Comparison of ENCODE assay signal across 14 cellular contexts in genomic region chr17:3885970-3886369, GRCh38. TPM values are rescaled to one million over a fixed set of nuclear protein-coding genes. Genes with fewer than 3 reads are reported as not detected.
A peak's percentile ranks its signal among the peaks of the same experiment; 100 is the strongest.
DNase-seq lines count a peak whose midpoint lies in the region; FAIRE-seq and TF ChIP-seq lines count a peak whose summit lies in the region.
"Had no signal": no experiment of that assay in that cellular context is flagged by ENCODE, and none has a peak within 500 bp of the region (broad histone marks: within the 10 kb centered on the region; RNA-seq: fewer than 3 reads in every experiment).

No MANE protein-coding gene starts in this region.

- H3K4me3 ChIP-seq in H1 (ENCODE audit: extremely low read depth in 1 of 4, insufficient read depth in 2 of 4, low read depth in 3 of 4, low read length in 4 of 4): no peak overlapping the region
- no peak overlapping the region for H3K4me3 ChIP-seq in neuronal stem cell (ENCODE audit: low read length in 2 of 2)
- no peak overlapping the region for H3K4me3 ChIP-seq in colonic mucosa
- H3K4me3 ChIP-seq: breast epithelium, gastroesophageal sphincter, mucosa of descending colon had no signal

- H2BK12ac ChIP-seq in H1 (ENCODE audit: low read depth, low read length): no peak overlapping the region
- no peak overlapping the region for H2BK12ac ChIP-seq in neuronal stem cell (ENCODE audit: low read length)

- no peak overlapping the region for H3K9ac ChIP-seq in H1 (replicated peaks in 1 of 4; ENCODE audit: extremely low read depth in 1 of 4, low read depth in 3 of 4, low read length in 3 of 4)
- H3K9ac ChIP-seq in neuronal stem cell (ENCODE audit: low read depth, low read length, poor library complexity): peak overlapping the region; percentile 45
- no peak overlapping the region for H3K9ac ChIP-seq in colonic mucosa (ENCODE audit: low read depth in 2 of 2, low read length in 2 of 2)

- H2BK5ac ChIP-seq in H1 (ENCODE audit: low read depth, low read length): no peak overlapping the region
- no peak overlapping the region for H2BK5ac ChIP-seq in neuronal stem cell (ENCODE audit: low read length)

- H3K4ac ChIP-seq in H1 (replicated peaks; ENCODE audit: insufficient read length, low read depth, low read length) (no peak overlapping the region), neuronal stem cell (ENCODE audit: low read length) (no peak overlapping the region)

- no peak overlapping the region for H2BK20ac ChIP-seq in H1 (ENCODE audit: low read length)

- H3K4me2 ChIP-seq in H1 (ENCODE audit: insufficient read depth in 1 of 2, low read depth in 2 of 2, low read length in 2 of 2) (no peak overlapping the region), neuronal stem cell (ENCODE audit: insufficient read depth, low read length, poor library complexity, severe bottlenecking) (no peak overlapping the region)

- H2BK120ac ChIP-seq in H1 (replicated peaks; ENCODE audit: low read depth, low read length): no peak overlapping the region
- H2BK120ac ChIP-seq in neuronal stem cell (ENCODE audit: low read depth, low read length): no peak overlapping the region

- no peak overlapping the region for H4K5ac ChIP-seq in H1 (ENCODE audit: insufficient read length, low read depth, low read length)

- no peak overlapping the region for H2BK15ac ChIP-seq in H1 (ENCODE audit: low read length)
- no peak overlapping the region for H2BK15ac ChIP-seq in neuronal stem cell (ENCODE audit: low read length)

- no peak for TF ChIP-seq CTCF in H1 (IDR thresholded peaks at IDR 0.05; ENCODE audit: control extremely low read depth in 1 of 3, insufficient read depth in 1 of 3, low read depth in 1 of 3, low read length in 3 of 3)
- no peak for TF ChIP-seq CTCF in colonic mucosa (IDR thresholded peaks at IDR 0.05)

- H3K36me3 ChIP-seq in H1 (ENCODE audit: control insufficient read depth in 2 of 4, insufficient read depth in 4 of 4, low read length in 3 of 4): peaks cover 3 to 9% (median 5%) of the 10 kb centered on the region in 4 experiments; a peak in 5 of 8 replicates
- H3K36me3 ChIP-seq in neuronal stem cell (replicated peaks in 1 of 2; ENCODE audit: control insufficient read depth in 2 of 2, insufficient read depth in 2 of 2, low read length in 2 of 2): peaks cover 0 to 2% of the 10 kb centered on the region in 2 donors
- no peaks in the 10 kb centered on the region for H3K36me3 ChIP-seq in colonic mucosa
- H3K36me3 ChIP-seq: breast epithelium had no signal

- no peak overlapping the region for H2AFZ ChIP-seq in H1 (ENCODE audit: low read length)
- no peak overlapping the region for H2AFZ ChIP-seq in neuronal stem cell (ENCODE audit: low read length)

- POLR2A ChIA-PET in H1 (lab: Charles Lee; ENCODE audit: partially characterized antibody): no interaction called here

- no peak overlapping the region for H4K8ac ChIP-seq in H1 (ENCODE audit: extremely low read depth, insufficient read depth, low read length)
- no peak overlapping the region for H4K8ac ChIP-seq in neuronal stem cell (ENCODE audit: low read depth, low read length)

- intact Hi-C loops in colonic mucosa (cut with DNase I): no loop called here

- H3K27ac ChIP-seq in H1 (ENCODE audit: low read depth, low read length) (no peak overlapping the region), neuronal stem cell (replicated peaks; ENCODE audit: low read length) (no peak overlapping the region), colonic mucosa (no peak overlapping the region)

- no peak for TF ChIP-seq RAD21 in H1 (IDR thresholded peaks at IDR 0.05 in 1 of 2, conservative IDR thresholded peaks at IDR 0.05 in 1 of 2; ENCODE audit: low read depth in 2 of 2, low read length in 2 of 2)

- H3K56ac ChIP-seq in H1 (replicated peaks; ENCODE audit: insufficient read length, low read depth, low read length): no peak overlapping the region

- no peaks in the 10 kb centered on the region; a peak in 1 of 4 replicates for H3K79me2 ChIP-seq in H1 (ENCODE audit: control insufficient read depth in 1 of 2, insufficient read depth in 2 of 2, low read length in 2 of 2)

- H3K23ac ChIP-seq in H1 (ENCODE audit: insufficient read length) (no peak overlapping the region), neuronal stem cell (ENCODE audit: low read depth, low read length, poor library complexity) (no peak overlapping the region)

- no peak for FAIRE-seq in H1 (lab: Jason Lieb, UNC)

- peaks cover 2 to 3% of the 10 kb centered on the region in 2 experiments for H4K20me1 ChIP-seq in H1 (replicated peaks in 1 of 2; ENCODE audit: control insufficient read depth in 1 of 2, insufficient read depth in 2 of 2, low read length in 2 of 2)

- H3K9me3 ChIP-seq in H1 (ENCODE audit: insufficient read depth in 2 of 2, low read depth in 1 of 2, low read length in 1 of 2): no peaks in the 10 kb centered on the region
- no peaks in the 10 kb centered on the region for H3K9me3 ChIP-seq in neuronal stem cell (replicated peaks in 1 of 2; ENCODE audit: control insufficient read depth in 2 of 2, insufficient read depth in 1 of 2, low read depth in 1 of 2, low read length in 2 of 2)
- no peaks in the 10 kb centered on the region for H3K9me3 ChIP-seq in colonic mucosa
- H3K9me3 ChIP-seq: breast epithelium, gastroesophageal sphincter, mucosa of descending colon had no signal

- no peaks in the 10 kb centered on the region for H3K23me2 ChIP-seq in H1 (ENCODE audit: low read depth, low read length)

- peaks cover 4% of the 10 kb centered on the region; the same call in 1 of the 2 replicates for H3K79me1 ChIP-seq in H1 (ENCODE audit: low read depth, low read length)
- H3K79me1 ChIP-seq in neuronal stem cell (ENCODE audit: low read depth, low read length): peaks cover 2% of the 10 kb centered on the region

- no peak for TF ChIP-seq EP300 in H1 (IDR thresholded peaks at IDR 0.05; ENCODE audit: borderline replicate concordance in 1 of 2, low read depth in 2 of 2, low read length in 2 of 2)

- H3K18ac ChIP-seq in H1 (ENCODE audit: extremely low read depth, low read length): no peak overlapping the region
- no peak overlapping the region for H3K18ac ChIP-seq in neuronal stem cell (ENCODE audit: low read length)

- H4K91ac ChIP-seq in H1 (replicated peaks; ENCODE audit: insufficient read length, low read length) (no peak overlapping the region), neuronal stem cell (ENCODE audit: low read depth, low read length, poor library complexity) (no peak overlapping the region)

- DNase-seq in EH (ENCODE audit: low read depth) (peak; percentile 81), NCI-H446 treated with DMSO at 0.1 percent for 48 hours (lab: John Stamatoyannopoulos, UW) (peak; percentile 37), H1 (ENCODE audit: low read depth in 1 of 2, low spot score in 2 of 2) (no peak), neuronal stem cell (ENCODE audit: low spot score) (no peak), SIG-M5 (lab: John Stamatoyannopoulos, UW) (no peak), GDM1 (lab: John Stamatoyannopoulos, UW) (no peak), colonic mucosa (no peak), KG1 (lab: John Stamatoyannopoulos, UW) (no peak)
- DNase-seq: DMS79 treated with DMSO at 0.1 percent for 48 hours, NCI-H1048, NCI-H82 had no signal

- CTCF ChIA-PET in H1 (lab: Charles Lee; ENCODE audit: partially characterized antibody): interaction anchor here (1.9 to 5.0 kb wide), 2 partner anchors 22 to 28 kb away, joined by 8 to 33 read pairs; no protein-coding TSS in a partner anchor

- no peak for TF ChIP-seq POLR2A in H1 (IDR thresholded peaks at IDR 0.05; ENCODE audit: control extremely low read depth in 1 of 2, low read depth in 2 of 2, low read length in 2 of 2)

- H3K27me3 ChIP-seq in H1 (replicated peaks in 1 of 4; ENCODE audit: control insufficient read depth in 3 of 4, extremely low read depth in 1 of 4, insufficient read depth in 3 of 4, low read length in 3 of 4) (no peaks in the 10 kb centered on the region), neuronal stem cell (ENCODE audit: control insufficient read depth in 3 of 3, insufficient read depth in 3 of 3, low read depth in 1 of 3, low read length in 3 of 3) (peaks cover 0 to 39% (median 0%) of the 10 kb centered on the region in 3 experiments), colonic mucosa (no peaks in the 10 kb centered on the region)
- H3K27me3 ChIP-seq: breast epithelium, gastroesophageal sphincter had no signal

- H3K4me1 ChIP-seq in H1 (replicated peaks in 1 of 4; ENCODE audit: control insufficient read depth in 3 of 4, insufficient read depth in 4 of 4, low read length in 3 of 4) (peaks cover 0 to 18% (median 10%) of the 10 kb centered on the region in 4 experiments; a peak in 6 of 7 replicates), neuronal stem cell (ENCODE audit: control insufficient read depth in 2 of 2, insufficient read depth in 1 of 2, low read depth in 1 of 2, low read length in 2 of 2) (peaks cover 4 to 6% of the 10 kb centered on the region in 2 donors), colonic mucosa (peaks cover 6% of the 10 kb centered on the region)

- no peak overlapping the region for H3K14ac ChIP-seq in H1 (ENCODE audit: insufficient read length)
- no peak overlapping the region for H3K14ac ChIP-seq in neuronal stem cell (ENCODE audit: low read length)

- H2AK5ac ChIP-seq in H1 (ENCODE audit: low read depth, low read length): no peak overlapping the region
- H2AK5ac ChIP-seq in neuronal stem cell (ENCODE audit: low read depth, low read length): no peak overlapping the region

- 89% methylated on average over 4 of the region's 4 CpGs; no CpG with 5 or more reads in 1 of the 2 experiments for WGBS in H1 (ENCODE audit: extremely low coverage in 1 of 2, insufficient coverage in 1 of 2, insufficient read length in 1 of 2, insufficient replicate concordance in 2 of 2, low coverage in 1 of 2, low lambda C conversion rate in 2 of 2, missing lambda C conversion rate in 1 of 2), 2 experiments
- WGBS in neuronal stem cell (ENCODE audit: extremely low coverage in 2 of 2, insufficient read length in 2 of 2, insufficient replicate concordance in 1 of 2), 2 donors: no CpG with 5 or more reads among the region's 4 CpGs

RNA-seq across cellular contexts. Expression of gene CAMKK1, which starts 6.9 kb away (rescaled TPM):
- total RNA-seq in H1 (2021; fragmentation: NEBNext Ultra II Directional; extraction: Animal tissue kit (Norgen Biotek cat#: 25700)): 7.6 and 8.5 TPM in 2 replicates
- polyA plus RNA-seq in H1 (2011; rRNA removed): 7.1 and 10.4 TPM in 2 replicates
- 10.4 TPM for polyA plus RNA-seq in H1 (2011; cell fraction: cytosol; rRNA removed)
- polyA plus RNA-seq in H1 (2011; cell fraction: nucleus; rRNA removed): 19.7 TPM
- polyA plus RNA-seq in H1 (2012, experiment 1 of 2): 7.4 to 9.0 TPM (median 8.4 TPM) in 4 replicates
- 5.3 TPM for polyA plus RNA-seq in H1 (2012, experiment 2 of 2)
- polyA plus RNA-seq in H1 (2013, experiment 1 of 2): 5.0 TPM
- polyA plus RNA-seq in H1 (2013, experiment 2 of 2): 4.8 TPM
- polyA minus RNA-seq in H1 (2011; rRNA and poly(A)+ RNA removed): 7.3 and 9.5 TPM in 2 replicates
- 5.0 TPM for polyA minus RNA-seq in H1 (2011; cell fraction: cytosol; rRNA and poly(A)+ RNA removed)
- polyA minus RNA-seq in H1 (2011; cell fraction: nucleus; rRNA and poly(A)+ RNA removed): 7.9 TPM
- polyA plus RNA-seq in neuronal stem cell (2013, experiment 1 of 2): 4.8 TPM
- 5.0 TPM for polyA plus RNA-seq in neuronal stem cell (2013, experiment 2 of 2)
- 1 to 10 TPM; 3.6 to 7.2 TPM for total RNA-seq in colonic mucosa

RNA-seq across cellular contexts. Expression of gene P2RX1, which starts 30.3 kb away (rescaled TPM):
- 0.19 and 0.45 TPM in 2 replicates for total RNA-seq in H1 (2021; fragmentation: NEBNext Ultra II Directional; extraction: Animal tissue kit (Norgen Biotek cat#: 25700))
- 1.1 and 1.6 TPM in 2 replicates for polyA plus RNA-seq in H1 (2011; rRNA removed)
- 1.2 TPM for polyA plus RNA-seq in H1 (2011; cell fraction: cytosol; rRNA removed)
- polyA plus RNA-seq in H1 (2011; cell fraction: nucleus; rRNA removed): 4.8 TPM
- 0.48 to 1.1 TPM (median 0.83 TPM) in 4 replicates for polyA plus RNA-seq in H1 (2012, experiment 1 of 2)
- polyA plus RNA-seq in H1 (2012, experiment 2 of 2): 0.29 TPM
- polyA plus RNA-seq in H1 (2013, experiment 1 of 2): 0.83 TPM
- polyA plus RNA-seq in H1 (2013, experiment 2 of 2): 0.64 TPM
- 0.51 and 1.0 TPM in 2 replicates for polyA minus RNA-seq in H1 (2011; rRNA and poly(A)+ RNA removed)
- polyA minus RNA-seq in H1 (2011; cell fraction: cytosol; rRNA and poly(A)+ RNA removed): 0.66 TPM
- polyA minus RNA-seq in H1 (2011; cell fraction: nucleus; rRNA and poly(A)+ RNA removed): 1.1 TPM
- not detected for polyA plus RNA-seq in neuronal stem cell (2013, experiment 1 of 2)
- not detected for polyA plus RNA-seq in neuronal stem cell (2013, experiment 2 of 2)
- 1 to 10 TPM; 2.7 to 4.8 TPM for total RNA-seq in colonic mucosa

RNA-seq across cellular contexts. Expression of gene NCBP3, which starts 39.9 kb away (rescaled TPM):
- total RNA-seq in H1 (2021; fragmentation: NEBNext Ultra II Directional; extraction: Animal tissue kit (Norgen Biotek cat#: 25700)): 46.1 and 47.9 TPM in 2 replicates
- polyA plus RNA-seq in H1 (2011; rRNA removed): 16.5 and 19.6 TPM in 2 replicates
- 32.0 TPM for polyA plus RNA-seq in H1 (2011; cell fraction: cytosol; rRNA removed)
- polyA plus RNA-seq in H1 (2011; cell fraction: nucleus; rRNA removed): 22.5 TPM
- 30.6 to 59.0 TPM (median 33.4 TPM) in 4 replicates for polyA plus RNA-seq in H1 (2012, experiment 1 of 2)
- 4.8 TPM for polyA plus RNA-seq in H1 (2012, experiment 2 of 2)
- 35.0 TPM for polyA plus RNA-seq in H1 (2013, experiment 1 of 2)
- 30.6 TPM for polyA plus RNA-seq in H1 (2013, experiment 2 of 2)
- polyA minus RNA-seq in H1 (2011; rRNA and poly(A)+ RNA removed): 17.6 and 18.9 TPM in 2 replicates
- 8.6 TPM for polyA minus RNA-seq in H1 (2011; cell fraction: cytosol; rRNA and poly(A)+ RNA removed)
- polyA minus RNA-seq in H1 (2011; cell fraction: nucleus; rRNA and poly(A)+ RNA removed): 30.1 TPM
- polyA plus RNA-seq in neuronal stem cell (2013, experiment 1 of 2): 32.2 TPM
- polyA plus RNA-seq in neuronal stem cell (2013, experiment 2 of 2): 31.9 TPM
- 10 to 100 TPM; 31.3 to 41.2 TPM for total RNA-seq in colonic mucosa

Comparison
In these comparisons a context has a peak if more than half of its experiments do, and no peak if none do; other contexts are left out.
1. DNase-seq: peak in EH (single experiment) and NCI-H446 treated with DMSO at 0.1 percent for 48 hours (single experiment); none in H1 (0 of 2), neuronal stem cell (single experiment), SIG-M5 (single experiment), GDM1 (single experiment), colonic mucosa (single experiment) and KG1 (single experiment).